In the genomic region with DNA sequence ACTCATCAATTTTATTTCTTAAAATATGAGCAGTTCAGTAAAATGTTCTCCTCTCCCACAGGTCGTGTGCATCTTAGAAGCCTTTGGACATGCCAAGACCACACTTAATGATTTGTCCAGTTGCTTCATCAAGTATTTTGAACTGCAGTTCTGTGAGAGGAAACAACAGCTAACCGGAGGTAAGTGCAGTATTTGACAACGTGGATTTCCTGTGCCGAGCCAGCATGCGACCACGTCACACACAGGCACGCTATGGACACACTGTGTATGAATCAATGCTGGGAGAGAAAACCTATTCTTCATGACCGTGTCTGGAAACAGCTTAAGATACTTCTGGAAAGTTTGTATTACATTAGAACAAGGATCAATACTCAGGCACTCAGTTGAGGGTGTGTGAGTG, we compare ENCODE assay signal across 16 cellular contexts.
A peak's percentile ranks its signal among the peaks of the same experiment; 100 is the strongest.
DNase-seq lines count a peak whose midpoint lies in the region; ATAC-seq, FAIRE-seq and TF ChIP-seq lines count a peak whose summit lies in the region.
"Had no signal": no experiment of that assay in that cellular context is flagged by ENCODE, and none has a peak within 500 bp of the region (broad histone marks: within the 10 kb centered on the region; RNA-seq: fewer than 3 reads in every experiment).

No MANE protein-coding gene starts in this region.

- peaks cover 15% of the 10 kb centered on the region for H3K27me3 Mint-ChIP-seq in activated CD4-positive, alpha-beta T cell treated with anti-CD3 and anti-CD28 coated beads, Interleukin-2, amount 10 ng/mL, durations not matched to agents 7 days and 5 days
- peaks cover 7 to 26% (median 13%) of the 10 kb centered on the region in 5 donors for H3K27me3 Mint-ChIP-seq in naive thymus-derived CD4-positive, alpha-beta T cell
- peaks cover 3 to 4% of the 10 kb centered on the region in 2 donors for H3K27me3 Mint-ChIP-seq in CD8-positive, alpha-beta memory T cell

- peak overlapping the region; percentile 6; the same call in 1 of the 2 replicates for H3K4me3 ChIP-seq in HL-60 (replicated peaks; ENCODE audit: insufficient read depth, low read length)
- no peak overlapping the region for H3K4me3 ChIP-seq in naive thymus-derived CD4-positive, alpha-beta T cell (ENCODE audit: low read length)
- no peak overlapping the region for H3K4me3 ChIP-seq in CD8-positive, alpha-beta memory T cell (ENCODE audit: low read length)
- no peak overlapping the region for H3K4me3 ChIP-seq in tibial nerve
- H3K4me3 ChIP-seq: body of pancreas, heart left ventricle, K562, SJCRH30, spleen, uterus had no signal

- H3K27me3 ChIP-seq in HL-60 (ENCODE audit: insufficient read depth, poor library complexity, severe bottlenecking) (no peaks in the 10 kb centered on the region), tibial nerve (no peaks in the 10 kb centered on the region)
- no peaks in the 10 kb centered on the region for H3K27me3 ChIP-seq in naive thymus-derived CD4-positive, alpha-beta T cell (ENCODE audit: control insufficient read depth in 2 of 2, insufficient read depth in 2 of 2, low read length in 2 of 2)
- H3K27me3 ChIP-seq in CD8-positive, alpha-beta memory T cell (ENCODE audit: insufficient read depth, low read length, poor library complexity, severe bottlenecking) = no peaks in the 10 kb centered on the region
- H3K27me3 ChIP-seq: body of pancreas, neutrophil, SJCRH30, uterus had no signal

- intact Hi-C loops in naive thymus-derived CD4-positive, alpha-beta T cell (cut with micrococcal nuclease) = loop anchor here (2.0 to 5.0 kb wide), 4 partner anchors 391 to 1691 kb away; no protein-coding TSS in a partner anchor

- no peak for FAIRE-seq in D721Med (lab: Jason Lieb, UNC)
- FAIRE-seq: H54, K562 had no signal

- no peaks in the 10 kb centered on the region for H3K9me3 ChIP-seq in naive thymus-derived CD4-positive, alpha-beta T cell (ENCODE audit: control insufficient read depth in 2 of 3, low read length in 3 of 3)
- no peaks in the 10 kb centered on the region for H3K9me3 ChIP-seq in CD8-positive, alpha-beta memory T cell (ENCODE audit: low read length)
- no peaks in the 10 kb centered on the region for H3K9me3 ChIP-seq in tibial nerve
- H3K9me3 ChIP-seq: body of pancreas, neutrophil, SJCRH30, uterus had no signal

- H3K4me3 Mint-ChIP-seq in activated CD4-positive, alpha-beta T cell treated with anti-CD3 and anti-CD28 coated beads, Interleukin-2, amount 10 ng/mL, durations not matched to agents 7 days and 5 days = no peak overlapping the region
- H3K4me3 Mint-ChIP-seq in naive thymus-derived CD4-positive, alpha-beta T cell = peak overlapping the region in 4 of 10 donors; percentile 51 to 80 (median 65)
- H3K4me3 Mint-ChIP-seq in CD8-positive, alpha-beta memory T cell = peak overlapping the region in 1 of 7 donors; percentile 28

- H3K36me3 ChIP-seq in naive thymus-derived CD4-positive, alpha-beta T cell (ENCODE audit: control insufficient read depth in 2 of 3, insufficient read depth in 3 of 3, low read length in 3 of 3) = no peaks in the 10 kb centered on the region
- no peaks in the 10 kb centered on the region for H3K36me3 ChIP-seq in CD8-positive, alpha-beta memory T cell (ENCODE audit: insufficient read depth, low read length)
- no peaks in the 10 kb centered on the region for H3K36me3 ChIP-seq in tibial nerve
- H3K36me3 ChIP-seq: heart left ventricle, neutrophil, SJCRH30, spleen, uterus had no signal

- no peak for TF ChIP-seq POLR2A in tibial nerve (IDR thresholded peaks at IDR 0.05)

- H3K27ac ChIP-seq in HL-60 (replicated peaks) = no peak overlapping the region
- H3K27ac ChIP-seq in naive thymus-derived CD4-positive, alpha-beta T cell (ENCODE audit: low read depth, low read length) = no peak overlapping the region
- H3K27ac ChIP-seq in CD8-positive, alpha-beta memory T cell (ENCODE audit: low read depth, low read length) = no peak overlapping the region
- H3K27ac ChIP-seq in tibial nerve = no peak overlapping the region
- H3K27ac ChIP-seq: body of pancreas, heart left ventricle, neutrophil, SJCRH30, spleen, uterus had no signal

- CTCF ChIA-PET in activated CD4-positive, alpha-beta T cell treated with anti-CD3 and anti-CD28 coated beads, Interleukin-2, amount 10 ng/mL, durations not matched to agents 7 days and 5 days (lab: Charles Lee) = no interaction called here
- CTCF ChIA-PET in naive thymus-derived CD4-positive, alpha-beta T cell (lab: Charles Lee) = interaction anchor here (0.7 to 1.2 kb wide), 6 partner anchors 572 to 887 kb away, joined by 3 to 5 read pairs (median 4); a partner anchor contains a TSS
- CTCF ChIA-PET in CD8-positive, alpha-beta memory T cell (lab: Charles Lee) = interaction anchor here (1.2 to 1.5 kb wide), 2 partner anchors 20 to 674 kb away, joined by 3 read pairs; no protein-coding TSS in a partner anchor

- no peak for TF ChIP-seq CTCF in HL-60 (IDR thresholded peaks at IDR 0.05; ENCODE audit: insufficient read depth, low read length)
- no peak for TF ChIP-seq CTCF in tibial nerve (IDR thresholded peaks at IDR 0.05)
- TF ChIP-seq CTCF in D721Med (IDR thresholded peaks at IDR 0.05; ENCODE audit: insufficient read depth, missing control alignments) = no peak

- peaks cover 12% of the 10 kb centered on the region for H3K4me1 Mint-ChIP-seq in activated CD4-positive, alpha-beta T cell treated with anti-CD3 and anti-CD28 coated beads, Interleukin-2, amount 10 ng/mL, durations not matched to agents 7 days and 5 days
- H3K4me1 Mint-ChIP-seq in naive thymus-derived CD4-positive, alpha-beta T cell = peaks cover 0 to 16% (median 6%) of the 10 kb centered on the region in 7 donors
- peaks cover 0 to 3% (median 0%) of the 10 kb centered on the region in 3 donors for H3K4me1 Mint-ChIP-seq in CD8-positive, alpha-beta memory T cell

- TF ChIP-seq EP300 in tibial nerve (IDR thresholded peaks at IDR 0.05) = no peak

- no peaks in the 10 kb centered on the region for H3K36me3 Mint-ChIP-seq in activated CD4-positive, alpha-beta T cell treated with anti-CD3 and anti-CD28 coated beads, Interleukin-2, amount 10 ng/mL, durations not matched to agents 7 days and 5 days (ENCODE audit: low read depth)
- no peaks in the 10 kb centered on the region for H3K36me3 Mint-ChIP-seq in naive thymus-derived CD4-positive, alpha-beta T cell
- no peaks in the 10 kb centered on the region for H3K36me3 Mint-ChIP-seq in CD8-positive, alpha-beta memory T cell

- 58 to 59% methylated on average over 8 of the region's 8 CpGs for WGBS in tibial nerve, 2 donors

- H3K27ac Mint-ChIP-seq in activated CD4-positive, alpha-beta T cell treated with anti-CD3 and anti-CD28 coated beads, Interleukin-2, amount 10 ng/mL, durations not matched to agents 7 days and 5 days = no peak overlapping the region
- peak overlapping the region in 2 of 9 donors; percentile 4 to 60 for H3K27ac Mint-ChIP-seq in naive thymus-derived CD4-positive, alpha-beta T cell
- H3K27ac Mint-ChIP-seq in CD8-positive, alpha-beta memory T cell = no peak overlapping the region

- POLR2A ChIA-PET in activated CD4-positive, alpha-beta T cell treated with anti-CD3 and anti-CD28 coated beads, Interleukin-2, amount 10 ng/mL, durations not matched to agents 7 days and 5 days (lab: Charles Lee) = no interaction called here
- POLR2A ChIA-PET in naive thymus-derived CD4-positive, alpha-beta T cell (lab: Charles Lee) = no interaction called here
- POLR2A ChIA-PET in CD8-positive, alpha-beta memory T cell (lab: Charles Lee) = interaction anchor here (0.6 kb wide), 1 partner anchor 864 kb away, joined by 3 read pairs; no protein-coding TSS in a partner anchor

- peaks cover 0 to 5% of the 10 kb centered on the region in 2 donors for H3K4me1 ChIP-seq in naive thymus-derived CD4-positive, alpha-beta T cell (ENCODE audit: control insufficient read depth in 2 of 2, insufficient read depth in 2 of 2, low read length in 2 of 2)
- no peaks in the 10 kb centered on the region for H3K4me1 ChIP-seq in CD8-positive, alpha-beta memory T cell (ENCODE audit: insufficient read depth, low read length)
- H3K4me1 ChIP-seq in tibial nerve = peaks cover 0 to 6% (median 0%) of the 10 kb centered on the region in 4 donors
- H3K4me1 ChIP-seq: body of pancreas, heart left ventricle, SJCRH30, uterus had no signal

- peak; percentile 28 for DNase-seq in activated CD4-positive, alpha-beta T cell treated with anti-CD3 and anti-CD28 coated beads, Interleukin-2, amount 10 ng/mL, durations not matched to agents 7 days and 5 days
- no peak for DNase-seq in activated CD4-positive, alpha-beta T cell treated with anti-CD3 and anti-CD28 coated beads for 4 hours
- DNase-seq in HL-60 (ENCODE audit: low read depth in 1 of 2, low spot score in 1 of 2) (peak in 1 of 2 experiments; percentile 51), tibial nerve (ENCODE audit: low spot score in 2 of 2) (no peak), D721Med (ENCODE audit: insufficient read length, low spot score) (no peak)
- peak; percentile 4 to 9 for DNase-seq in activated CD4-positive, alpha-beta T cell treated with anti-CD3 and anti-CD28 coated beads, Interleukin-2, amount 50 U/mL, for 48 hours
- peak in 2 of 9 donors; percentile 4 to 15 for DNase-seq in naive thymus-derived CD4-positive, alpha-beta T cell
- DNase-seq in CD8-positive, alpha-beta memory T cell = no peak
- DNase-seq: body of pancreas, heart left ventricle, SJCRH30, spleen, uterus had no signal

- peak; percentile 46 for ATAC-seq in naive thymus-derived CD4-positive, alpha-beta T cell
- ATAC-seq: body of pancreas, heart left ventricle, K562 had no signal

- H3K9me3 Mint-ChIP-seq in activated CD4-positive, alpha-beta T cell treated with anti-CD3 and anti-CD28 coated beads, Interleukin-2, amount 10 ng/mL, durations not matched to agents 7 days and 5 days = no peaks in the 10 kb centered on the region
- H3K9me3 Mint-ChIP-seq in naive thymus-derived CD4-positive, alpha-beta T cell = peaks cover 0 to 6% (median 0%) of the 10 kb centered on the region in 11 donors
- peaks cover 0 to 7% (median 2%) of the 10 kb centered on the region in 5 donors for H3K9me3 Mint-ChIP-seq in CD8-positive, alpha-beta memory T cell

Comparison
In these comparisons a context has a peak if more than half of its experiments do, and no peak if none do; other contexts are left out.
1. DNase-seq: peak in activated CD4-positive, alpha-beta T cell treated with anti-CD3 and anti-CD28 coated beads, Interleukin-2, amount 10 ng/mL, durations not matched to agents 7 days and 5 days (single experiment) and activated CD4-positive, alpha-beta T cell treated with anti-CD3 and anti-CD28 coated beads, Interleukin-2, amount 50 U/mL, for 48 hours (2 of 2); none in activated CD4-positive, alpha-beta T cell treated with anti-CD3 and anti-CD28 coated beads for 4 hours (0 of 2), CD8-positive, alpha-beta memory T cell (0 of 5), tibial nerve (0 of 2) and D721Med (single experiment).